In the genomic region with DNA sequence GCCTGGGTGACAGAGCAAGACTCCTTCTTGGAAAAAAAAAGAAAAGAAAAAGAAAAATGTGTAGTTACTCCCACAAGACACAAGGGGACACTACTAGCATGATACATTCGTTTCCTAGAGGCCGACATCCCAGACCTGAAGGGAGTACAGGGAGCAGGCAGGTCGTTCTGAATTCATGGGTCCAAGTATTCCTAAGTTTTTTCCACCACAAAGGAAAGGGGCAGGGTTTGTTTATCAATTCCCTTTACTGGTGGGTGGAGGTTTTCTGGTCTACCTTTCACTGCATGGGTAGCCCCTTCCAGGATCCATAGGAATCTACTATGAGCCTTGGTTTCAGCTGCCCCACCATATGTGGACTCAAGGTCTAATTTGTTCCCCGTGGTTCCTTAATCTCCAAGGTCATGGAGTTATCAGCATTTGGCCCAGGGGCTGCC, we compare ENCODE assay signal across 8 cellular contexts. TPM values are rescaled to one million over a fixed set of nuclear protein-coding genes. Genes with fewer than 3 reads are reported as not detected.
DNase-seq lines count a peak whose midpoint lies in the region; ATAC-seq and TF ChIP-seq lines count a peak whose summit lies in the region.

No MANE protein-coding gene starts in this region.

- H3K4me3 ChIP-seq in fibroblast of mammary gland (ENCODE audit: control insufficient read depth, low read depth, low read length), result no peak overlapping the region

- CTCF ChIA-PET in T-cell (lab: Charles Lee), result interaction anchor here in 1 of 2 donors (1.4 to 1.7 kb wide), 2 partner anchors 141 to 142 kb away, joined by 6 to 7 read pairs; no protein-coding TSS in a partner anchor

- POLR2A ChIA-PET in T-cell (lab: Charles Lee), result no interaction called here

- H3K9me3 Mint-ChIP-seq in T-cell, result no peaks in the 10 kb centered on the region
- H3K9me3 Mint-ChIP-seq in nephron, result no peaks in the 10 kb centered on the region

- peaks cover 3 to 6% (median 4%) of the 10 kb centered on the region in 3 donors for H3K4me1 Mint-ChIP-seq in T-cell
- peaks cover 14% of the 10 kb centered on the region for H3K4me1 Mint-ChIP-seq in nephron

- no peaks in the 10 kb centered on the region for H3K27me3 Mint-ChIP-seq in T-cell
- H3K27me3 Mint-ChIP-seq in nephron (ENCODE audit: low read depth), result peaks cover 11% of the 10 kb centered on the region

- H3K4me3 Mint-ChIP-seq in T-cell, result no peak overlapping the region
- no peak overlapping the region for H3K4me3 Mint-ChIP-seq in nephron

- DNase-seq in AML-193 (lab: John Stamatoyannopoulos, UW), result peak; percentile 74 to 85
- peak; percentile 74 for DNase-seq in GM19238 (ENCODE audit: insufficient read length, low spot score)
- peak; percentile 59 to 78 for DNase-seq in NCI-H2081 (lab: John Stamatoyannopoulos, UW)
- peak in 4 of 34 experiments; percentile 22 to 32 (median 27) for DNase-seq in T-cell
- peak; percentile 87 for DNase-seq in fibroblast of mammary gland (ENCODE audit: low read depth)

- peak; percentile 85 for TF ChIP-seq CTCF in fibroblast of mammary gland (conservative IDR thresholded peaks at IDR 0.05; ENCODE audit: control insufficient read depth, insufficient read depth, low read depth, low read length)
- TF ChIP-seq CTCF in nephron (IDR thresholded peaks at IDR 0.05; ENCODE audit: unreplicated experiment in 3 of 3), result peak; percentile 69 to 83 (median 73)

- no peak overlapping the region for H3K27ac Mint-ChIP-seq in T-cell
- peak overlapping the region in 2 of 3 experiments; percentile 24 to 32 for H3K27ac Mint-ChIP-seq in nephron

- ATAC-seq in T-cell (replicated peaks in 1 of 4), result peak; percentile 67 to 80 (median 72)
- no peak for ATAC-seq in HG02588 (IDR thresholded peaks at IDR 0.05; ENCODE audit: unreplicated experiment)
- no peak for ATAC-seq in HG02571 (IDR thresholded peaks at IDR 0.05; ENCODE audit: unreplicated experiment)

- H3K36me3 Mint-ChIP-seq in T-cell, result no peaks in the 10 kb centered on the region
- no peaks in the 10 kb centered on the region for H3K36me3 Mint-ChIP-seq in nephron (ENCODE audit: low read depth)

RNA-seq across cellular contexts. Expression of gene TIGD3, which starts 11.8 kb away (rescaled TPM):
- 1 to 10 TPM in 2 of 5 donors, under 1 TPM in 3; 0.48 to 1.3 (median 0.92) TPM for total RNA-seq in T-cell

RNA-seq across cellular contexts. Expression of gene SLC25A45, which starts 16.1 kb away (rescaled TPM):
- total RNA-seq in T-cell, result 10 to 100 TPM; 18.7 to 72.2 (median 22.6) TPM

RNA-seq across cellular contexts. Expression of gene FRMD8, which starts 20.1 kb away (rescaled TPM):
- total RNA-seq in T-cell, result 10 to 100 TPM; 35.6 to 79.1 (median 77.8) TPM

RNA-seq across cellular contexts. Expression of gene DPF2, which starts 32.7 kb away (rescaled TPM):
- total RNA-seq in T-cell, result 10 to 100 TPM; 57.9 to 95.4 (median 91.7) TPM

RNA-seq across cellular contexts. Expression of gene CDC42EP2, which starts 51.7 kb away (rescaled TPM):
- total RNA-seq in T-cell, result 1 to 10 TPM in 2 of 5 donors, under 1 TPM in 3; 0.69 to 2.4 (median 0.79) TPM

Comparison
In these comparisons a context has a peak if more than half of its experiments do, and no peak if none do; other contexts are left out.
1. ATAC-seq: peak in T-cell (4 of 4); none in HG02588 (single experiment) and HG02571 (single experiment).
2. H3K27ac Mint-ChIP-seq: peak in nephron (2 of 3); none in T-cell (0 of 2).